Comparison of ENCODE assay signal across 17 cellular contexts in the genomic region with DNA sequence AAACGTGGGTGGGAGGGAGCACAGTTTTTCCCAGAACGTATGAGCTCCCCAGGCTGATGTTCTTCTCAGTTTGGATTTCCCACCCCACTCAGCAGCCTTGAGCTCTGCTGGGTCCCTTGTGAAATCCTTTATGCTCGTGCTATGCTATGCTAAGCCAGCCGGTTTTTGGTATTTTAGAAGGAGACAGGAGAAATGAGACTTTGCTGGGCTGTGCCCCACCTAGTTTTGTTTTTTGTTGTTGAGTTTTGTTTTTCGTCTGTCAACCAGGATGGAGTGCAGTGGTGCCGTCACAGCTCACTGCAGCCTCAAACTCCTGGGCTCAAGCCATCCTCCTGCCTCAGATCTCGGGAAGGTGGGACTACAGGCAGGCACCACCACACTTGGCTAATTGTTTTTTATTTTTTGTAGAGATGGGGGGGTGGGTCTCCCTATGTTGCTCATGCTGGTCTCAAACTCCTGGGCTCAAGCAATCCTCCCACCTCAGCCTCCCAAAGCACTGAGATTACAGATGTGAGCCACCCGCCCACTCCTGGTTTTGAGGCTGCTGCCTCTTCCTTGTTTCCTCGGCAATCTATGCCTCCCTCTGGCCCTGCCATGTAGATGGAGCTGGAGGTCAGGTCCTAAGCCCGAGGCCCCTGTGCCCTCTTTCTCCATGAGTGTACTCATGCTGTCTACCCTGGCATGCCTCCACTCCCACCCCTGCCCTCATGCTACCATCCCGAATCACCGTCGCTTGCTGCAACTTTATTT. TPM values are rescaled to one million over a fixed set of nuclear protein-coding genes. Genes with fewer than 3 reads are reported as not detected.
A peak's percentile ranks its signal among the peaks of the same experiment; 100 is the strongest.
DNase-seq lines count a peak whose midpoint lies in the region; ATAC-seq and TF ChIP-seq lines count a peak whose summit lies in the region.
"Had no signal": no experiment of that assay in that cellular context is flagged by ENCODE, and none has a peak within 500 bp of the region (broad histone marks: within the 10 kb centered on the region; RNA-seq: fewer than 3 reads in every experiment).

No MANE protein-coding gene starts in this region.

- intact Hi-C loops in activated T-helper 1 cell treated with anti-CD3 and anti-CD28 coated beads, Interleukin-12 subunit alpha, Interleukin-12 subunit beta, Interleukin-2, Interleukin-4 antibody, amounts not matched to agents 30 ng/mL and 10 ng/mL and 1 ng/mL, durations not matched to agents 14 hours and 24 hours and 36 hours (cut with micrococcal nuclease) = no loop called here

- peaks cover 2% of the 10 kb centered on the region for H3K79me2 ChIP-seq in parathyroid adenoma

- no peak overlapping the region for H3K4me3 Mint-ChIP-seq in T-helper 2 cell treated with Interferon-gamma antibody and Interleukin-4, amounts not matched to agents 5 μg/mL and 100 μg/mL, for 36 hours
- H3K4me3 Mint-ChIP-seq in activated T-helper 1 cell treated with anti-CD3 and anti-CD28 coated beads, Interleukin-12 subunit alpha, Interleukin-12 subunit beta, Interleukin-2, Interleukin-4 antibody, amounts not matched to agents 30 ng/mL and 10 ng/mL and 1 ng/mL, durations not matched to agents 14 hours and 24 hours and 36 hours = peak overlapping the region; percentile 60
- H3K4me3 Mint-ChIP-seq: HFFc6 had no signal

- peaks cover 8% of the 10 kb centered on the region for H3K36me3 Mint-ChIP-seq in T-helper 2 cell treated with Interferon-gamma antibody and Interleukin-4, amounts not matched to agents 5 μg/mL and 100 μg/mL, for 36 hours (ENCODE audit: low read depth)
- peaks cover 6% of the 10 kb centered on the region for H3K36me3 Mint-ChIP-seq in activated T-helper 1 cell treated with anti-CD3 and anti-CD28 coated beads, Interleukin-12 subunit alpha, Interleukin-12 subunit beta, Interleukin-2, Interleukin-4 antibody, amounts not matched to agents 30 ng/mL and 10 ng/mL and 1 ng/mL, durations not matched to agents 14 hours and 24 hours and 36 hours (ENCODE audit: low read depth)

- no peaks in the 10 kb centered on the region for H3K9me3 ChIP-seq in parathyroid adenoma (ENCODE audit: control insufficient read depth, low read length)
- H3K9me3 ChIP-seq: Caco-2, esophagus squamous epithelium, stomach had no signal

- peaks cover 33% of the 10 kb centered on the region for H3K4me1 Mint-ChIP-seq in T-helper 2 cell treated with Interferon-gamma antibody and Interleukin-4, amounts not matched to agents 5 μg/mL and 100 μg/mL, for 36 hours (ENCODE audit: low read depth)
- peaks cover 34% of the 10 kb centered on the region for H3K4me1 Mint-ChIP-seq in activated T-helper 1 cell treated with anti-CD3 and anti-CD28 coated beads, Interleukin-12 subunit alpha, Interleukin-12 subunit beta, Interleukin-2, Interleukin-4 antibody, amounts not matched to agents 30 ng/mL and 10 ng/mL and 1 ng/mL, durations not matched to agents 14 hours and 24 hours and 36 hours (ENCODE audit: low read depth)

- peak overlapping the region; percentile 77 for H3K27ac Mint-ChIP-seq in T-helper 2 cell treated with Interferon-gamma antibody and Interleukin-4, amounts not matched to agents 5 μg/mL and 100 μg/mL, for 36 hours
- H3K27ac Mint-ChIP-seq in activated T-helper 1 cell treated with anti-CD3 and anti-CD28 coated beads, Interleukin-12 subunit alpha, Interleukin-12 subunit beta, Interleukin-2, Interleukin-4 antibody, amounts not matched to agents 30 ng/mL and 10 ng/mL and 1 ng/mL, durations not matched to agents 14 hours and 24 hours and 36 hours = peak overlapping the region; percentile 61
- H3K27ac Mint-ChIP-seq: HFFc6 had no signal

- no peak overlapping the region for H3K9ac ChIP-seq in parathyroid adenoma

- peaks cover 30% of the 10 kb centered on the region for H3K4me1 ChIP-seq in parathyroid adenoma

- H3K27me3 Mint-ChIP-seq in T-helper 2 cell treated with Interferon-gamma antibody and Interleukin-4, amounts not matched to agents 5 μg/mL and 100 μg/mL, for 36 hours (ENCODE audit: low read depth) = no peaks in the 10 kb centered on the region
- H3K27me3 Mint-ChIP-seq in activated T-helper 1 cell treated with anti-CD3 and anti-CD28 coated beads, Interleukin-12 subunit alpha, Interleukin-12 subunit beta, Interleukin-2, Interleukin-4 antibody, amounts not matched to agents 30 ng/mL and 10 ng/mL and 1 ng/mL, durations not matched to agents 14 hours and 24 hours and 36 hours (ENCODE audit: insufficient read depth) = no peaks in the 10 kb centered on the region

- no peak for DNase-seq in T-helper 2 cell treated with Interferon-gamma antibody and Interleukin-4, amounts not matched to agents 5 μg/mL and 100 μg/mL, for 36 hours (ENCODE audit: low spot score)
- no peak for DNase-seq in T-helper 2 cell
- no peak for DNase-seq in activated T-helper 1 cell treated with anti-CD3 and anti-CD28 coated beads, Interleukin-12 subunit alpha, Interleukin-12 subunit beta, Interleukin-2, Interleukin-4 antibody, amounts not matched to agents 30 ng/mL and 10 ng/mL and 1 ng/mL, durations not matched to agents 14 hours and 24 hours and 36 hours (ENCODE audit: low spot score)
- DNase-seq in activated gamma-delta T cell treated with Interleukin-2 at 50 U/mL for 16 hours = no peak
- no peak for DNase-seq in stimulated activated CD4-positive, alpha-beta T cell treated with anti-CD3 and anti-CD28 coated beads, Interleukin-15, amount 100 ng/mL, for 24 hours
- no peak for DNase-seq in DMS79 (lab: John Stamatoyannopoulos, UW)
- DNase-seq: amniotic stem cell; Caco-2; esophagus squamous epithelium; HFFc6; NK-92 treated with Interleukin-12 subunit alpha and Interleukin-12 subunit beta, amount 100 ng/mL, for 24 hours; retina; stomach had no signal

- H3K9me3 Mint-ChIP-seq in T-helper 2 cell treated with Interferon-gamma antibody and Interleukin-4, amounts not matched to agents 5 μg/mL and 100 μg/mL, for 36 hours = peaks cover 4% of the 10 kb centered on the region
- H3K9me3 Mint-ChIP-seq in activated T-helper 1 cell treated with anti-CD3 and anti-CD28 coated beads, Interleukin-12 subunit alpha, Interleukin-12 subunit beta, Interleukin-2, Interleukin-4 antibody, amounts not matched to agents 30 ng/mL and 10 ng/mL and 1 ng/mL, durations not matched to agents 14 hours and 24 hours and 36 hours = peaks cover 8% of the 10 kb centered on the region
- H3K9me3 Mint-ChIP-seq: HFFc6 had no signal

- TF ChIP-seq CTCF in parathyroid adenoma (IDR thresholded peaks at IDR 0.05) = no peak

- H3K27me3 ChIP-seq in parathyroid adenoma (ENCODE audit: control insufficient read depth, insufficient read depth, low read length) = no peaks in the 10 kb centered on the region
- H3K27me3 ChIP-seq: stomach had no signal

- H3K36me3 ChIP-seq in parathyroid adenoma (ENCODE audit: control insufficient read depth, insufficient read depth, low read length) = no peaks in the 10 kb centered on the region
- H3K36me3 ChIP-seq: esophagus squamous epithelium, stomach had no signal

- H3K27ac ChIP-seq in parathyroid adenoma = no peak overlapping the region
- H3K27ac ChIP-seq: VCaP had no signal

- peak; percentile 69 for ATAC-seq in GM21717 (IDR thresholded peaks at IDR 0.05; ENCODE audit: unreplicated experiment)

- H2AFZ ChIP-seq in parathyroid adenoma = peak overlapping the region; percentile 17

- no peak overlapping the region for H3K4me2 ChIP-seq in parathyroid adenoma (ENCODE audit: low read length)

- H3K4me3 ChIP-seq in parathyroid adenoma (ENCODE audit: low read depth, low read length) = no peak overlapping the region
- H3K4me3 ChIP-seq: coronary artery, esophagus squamous epithelium, stomach had no signal

RNA-seq across cellular contexts. Expression of gene MGAT4A, which starts 17.5 kb away (rescaled TPM):
- total RNA-seq in activated T-helper 1 cell treated with anti-CD3 and anti-CD28 coated beads, Interleukin-12 subunit alpha, Interleukin-12 subunit beta, Interleukin-2, Interleukin-4 antibody, amounts not matched to agents 30 ng/mL and 10 ng/mL and 1 ng/mL, durations not matched to agents 14 hours and 24 hours and 36 hours = 47.0 and 49.7 TPM in 2 replicates
